15 cellular contexts compared by ENCODE assay signal in genomic region chr10:43039629-43040481, GRCh38. TPM values are rescaled to one million over a fixed set of nuclear protein-coding genes. Genes with fewer than 3 reads are reported as not detected.
A peak's percentile ranks its signal among the peaks of the same experiment; 100 is the strongest.
DNase-seq lines count a peak whose midpoint lies in the region; ATAC-seq and TF ChIP-seq lines count a peak whose summit lies in the region.
"Had no signal": no experiment of that assay in that cellular context is flagged by ENCODE, and none has a peak within 500 bp of the region (broad histone marks: within the 10 kb centered on the region; RNA-seq: fewer than 3 reads in every experiment).

No MANE protein-coding gene starts in this region.

- peaks cover 1% of the 10 kb centered on the region for H3K9me3 Mint-ChIP-seq in activated naive CD4-positive, alpha-beta T cell treated with anti-CD3 and anti-CD28 coated beads, Interleukin-2, amount 50 U/mL, for 24 hours
- peaks cover 0 to 3% of the 10 kb centered on the region in 2 donors for H3K9me3 Mint-ChIP-seq in activated naive CD4-positive, alpha-beta T cell treated with anti-CD3 and anti-CD28 coated beads, Interleukin-2, amount 50 U/mL, for 72 hours
- peaks cover 2% of the 10 kb centered on the region for H3K9me3 Mint-ChIP-seq in type B pancreatic cell

- no peaks in the 10 kb centered on the region for H3K36me3 Mint-ChIP-seq in activated naive CD4-positive, alpha-beta T cell treated with anti-CD3 and anti-CD28 coated beads, Interleukin-2, amount 50 U/mL, for 24 hours
- no peaks in the 10 kb centered on the region for H3K36me3 Mint-ChIP-seq in activated naive CD4-positive, alpha-beta T cell treated with anti-CD3 and anti-CD28 coated beads, Interleukin-2, amount 50 U/mL, for 72 hours
- no peaks in the 10 kb centered on the region for H3K36me3 Mint-ChIP-seq in type B pancreatic cell

- ATAC-seq in activated naive CD4-positive, alpha-beta T cell treated with anti-CD3 and anti-CD28 coated beads, Interleukin-2, amount 50 U/mL, for 72 hours = no peak

- H3K27me3 Mint-ChIP-seq in activated naive CD4-positive, alpha-beta T cell treated with anti-CD3 and anti-CD28 coated beads, Interleukin-2, amount 50 U/mL, for 24 hours = no peaks in the 10 kb centered on the region
- H3K27me3 Mint-ChIP-seq in type B pancreatic cell = no peaks in the 10 kb centered on the region

- no peak overlapping the region for H3K4me3 Mint-ChIP-seq in activated naive CD4-positive, alpha-beta T cell treated with anti-CD3 and anti-CD28 coated beads, Interleukin-2, amount 50 U/mL, for 24 hours
- no peak overlapping the region for H3K4me3 Mint-ChIP-seq in type B pancreatic cell

- H3K4me1 Mint-ChIP-seq in activated naive CD4-positive, alpha-beta T cell treated with anti-CD3 and anti-CD28 coated beads, Interleukin-2, amount 50 U/mL, for 24 hours = peaks cover 9% of the 10 kb centered on the region
- peaks cover 7% of the 10 kb centered on the region for H3K4me1 Mint-ChIP-seq in type B pancreatic cell (ENCODE audit: unreplicated experiment)

- no peak for DNase-seq in activated naive CD4-positive, alpha-beta T cell treated with anti-CD3 and anti-CD28 coated beads, Interleukin-2, amount 50 U/mL, for 72 hours (ENCODE audit: low spot score in 2 of 2)
- DNase-seq in HT1080 (ENCODE audit: low read depth) (peak; percentile 6), iPS-NIHi11 (ENCODE audit: low spot score) (peak; percentile 3), type B pancreatic cell (ENCODE audit: extremely low spot score, unreplicated experiment) (peak; percentile 68), cerebellar nuclear complex (lab: John Stamatoyannopoulos, UW) (no peak), NCI-H146 (lab: John Stamatoyannopoulos, UW) (no peak), CD1c-positive myeloid dendritic cell (ENCODE audit: extremely low spot score) (no peak)
- DNase-seq: activated CD4-positive, alpha-beta T cell treated with anti-CD3 and anti-CD28 coated beads for 48 hours; amniotic stem cell; COR-L47; glutamatergic neuron; NCI-H82; small intestine; stimulated activated naive CD4-positive, alpha-beta T cell had no signal

- peak overlapping the region; percentile 46 for H3K27ac Mint-ChIP-seq in activated naive CD4-positive, alpha-beta T cell treated with anti-CD3 and anti-CD28 coated beads, Interleukin-2, amount 50 U/mL, for 24 hours
- peak overlapping the region in 1 of 2 donors; percentile 29 for H3K27ac Mint-ChIP-seq in activated naive CD4-positive, alpha-beta T cell treated with anti-CD3 and anti-CD28 coated beads, Interleukin-2, amount 50 U/mL, for 72 hours
- no peak overlapping the region for H3K27ac Mint-ChIP-seq in type B pancreatic cell

- TF ChIP-seq CTCF in type B pancreatic cell (conservative IDR thresholded peaks at IDR 0.05) = no peak

RNA-seq across cellular contexts. Expression of gene RET, which starts 37.0 kb away (rescaled TPM):
- total RNA-seq in activated naive CD4-positive, alpha-beta T cell treated with anti-CD3 and anti-CD28 coated beads, Interleukin-2, amount 50 U/mL, for 72 hours = under 1 TPM in 1 of 2 donors, not detected in 1; 0.45 TPM
- 0.03 and 0.06 TPM in 2 replicates for total RNA-seq in HT1080 (2014; rRNA removed; shearing (Covaris generic))
- polyA plus RNA-seq in HT1080 (2015; cell fraction: cytosol; rRNA removed) = 0.02 and 0.10 TPM in 2 replicates
- 0.05 TPM in 1 of 2 replicates, not detected in the other for polyA plus RNA-seq in HT1080 (2015; cell fraction: nucleus; rRNA removed)
- 8.2 and 14.0 TPM in 2 replicates for total RNA-seq in type B pancreatic cell (ENCODE audit: low replicate concordance)

Comparison
In these comparisons a context has a peak if more than half of its experiments do, and no peak if none do; other contexts are left out.
1. DNase-seq: peak in HT1080 (single experiment), iPS-NIHi11 (single experiment) and type B pancreatic cell (single experiment); none in activated naive CD4-positive, alpha-beta T cell treated with anti-CD3 and anti-CD28 coated beads, Interleukin-2, amount 50 U/mL, for 72 hours (0 of 2), cerebellar nuclear complex (0 of 2), NCI-H146 (single experiment) and CD1c-positive myeloid dendritic cell (single experiment).